1 cellular context compared by ENCODE assay signal in the genomic region with DNA sequence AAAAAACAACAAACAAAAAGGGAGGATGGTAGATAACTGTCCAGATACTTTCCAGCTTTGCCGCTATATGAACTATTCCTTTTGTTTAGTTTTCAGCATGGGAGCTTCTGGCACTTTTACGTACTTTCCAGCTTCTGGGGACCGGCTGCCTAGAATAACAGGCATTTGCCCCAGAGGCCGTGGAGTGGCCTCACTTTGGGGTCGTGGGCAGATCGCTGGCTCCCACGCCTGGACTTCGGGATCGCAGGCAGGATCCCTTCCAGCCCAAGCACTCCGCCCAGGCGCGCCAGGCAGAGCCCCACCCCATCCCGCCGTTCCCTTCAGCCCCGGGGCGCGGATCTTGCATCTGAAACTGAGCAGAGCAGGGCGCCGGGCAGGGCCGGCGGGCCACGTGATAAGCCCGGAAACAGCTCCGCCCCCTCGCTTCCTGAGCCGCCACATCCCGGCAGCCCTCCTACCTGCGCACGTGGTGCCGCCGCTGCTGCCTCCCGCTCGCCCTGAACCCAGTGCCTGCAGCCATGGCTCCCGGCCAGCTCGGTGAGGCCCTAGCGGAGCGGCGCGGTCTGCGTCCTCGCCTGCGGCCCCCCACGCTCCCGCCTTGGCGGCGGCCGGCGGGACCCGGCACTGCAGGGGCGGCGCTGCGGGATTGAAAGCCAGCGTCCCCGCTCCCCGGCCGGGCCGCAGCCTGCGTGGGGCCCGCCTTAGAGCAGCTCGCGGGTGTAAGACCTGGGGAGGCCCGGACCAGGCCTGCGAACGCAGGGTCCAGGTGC.
TF ChIP-seq lines count a peak whose summit lies in the region.

A gene (plus strand): TSS at position 435 of the 770 bp plus-strand sequence. CDS start 84 bp downstream, at position 519.

TF ChIP-seq in HCT116, 20 proteins besides CTCF, POLR2A, EP300 and RAD21 (continued from another document):
- TF ChIP-seq, protein P1, sequence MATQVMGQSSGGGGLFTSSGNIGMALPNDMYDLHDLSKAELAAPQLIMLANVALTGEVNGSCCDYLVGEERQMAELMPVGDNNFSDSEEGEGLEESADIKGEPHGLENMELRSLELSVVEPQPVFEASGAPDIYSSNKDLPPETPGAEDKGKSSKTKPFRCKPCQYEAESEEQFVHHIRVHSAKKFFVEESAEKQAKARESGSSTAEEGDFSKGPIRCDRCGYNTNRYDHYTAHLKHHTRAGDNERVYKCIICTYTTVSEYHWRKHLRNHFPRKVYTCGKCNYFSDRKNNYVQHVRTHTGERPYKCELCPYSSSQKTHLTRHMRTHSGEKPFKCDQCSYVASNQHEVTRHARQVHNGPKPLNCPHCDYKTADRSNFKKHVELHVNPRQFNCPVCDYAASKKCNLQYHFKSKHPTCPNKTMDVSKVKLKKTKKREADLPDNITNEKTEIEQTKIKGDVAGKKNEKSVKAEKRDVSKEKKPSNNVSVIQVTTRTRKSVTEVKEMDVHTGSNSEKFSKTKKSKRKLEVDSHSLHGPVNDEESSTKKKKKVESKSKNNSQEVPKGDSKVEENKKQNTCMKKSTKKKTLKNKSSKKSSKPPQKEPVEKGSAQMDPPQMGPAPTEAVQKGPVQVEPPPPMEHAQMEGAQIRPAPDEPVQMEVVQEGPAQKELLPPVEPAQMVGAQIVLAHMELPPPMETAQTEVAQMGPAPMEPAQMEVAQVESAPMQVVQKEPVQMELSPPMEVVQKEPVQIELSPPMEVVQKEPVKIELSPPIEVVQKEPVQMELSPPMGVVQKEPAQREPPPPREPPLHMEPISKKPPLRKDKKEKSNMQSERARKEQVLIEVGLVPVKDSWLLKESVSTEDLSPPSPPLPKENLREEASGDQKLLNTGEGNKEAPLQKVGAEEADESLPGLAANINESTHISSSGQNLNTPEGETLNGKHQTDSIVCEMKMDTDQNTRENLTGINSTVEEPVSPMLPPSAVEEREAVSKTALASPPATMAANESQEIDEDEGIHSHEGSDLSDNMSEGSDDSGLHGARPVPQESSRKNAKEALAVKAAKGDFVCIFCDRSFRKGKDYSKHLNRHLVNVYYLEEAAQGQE (IDR thresholded peaks at IDR 0.05; ENCODE audit: low read depth) = no peak
- TF ChIP-seq ZNF274 (IDR thresholded peaks at IDR 0.05; ENCODE audit: low read depth, low read length) (no peak), SIN3A (IDR thresholded peaks at IDR 0.05; ENCODE audit: low read depth) (peak; percentile 95), CBX3 (IDR thresholded peaks at IDR 0.05; ENCODE audit: low read depth) (peak; percentile 76), CEBPB (IDR thresholded peaks at IDR 0.05; ENCODE audit: low read depth) (no peak), ZFX (IDR thresholded peaks at IDR 0.05) (peak; percentile 97), SRF (IDR thresholded peaks at IDR 0.05; ENCODE audit: low read depth) (no peak), EGR1 (IDR thresholded peaks at IDR 0.05; ENCODE audit: low read depth) (peak; percentile 84)
- TF ChIP-seq, protein P2, sequence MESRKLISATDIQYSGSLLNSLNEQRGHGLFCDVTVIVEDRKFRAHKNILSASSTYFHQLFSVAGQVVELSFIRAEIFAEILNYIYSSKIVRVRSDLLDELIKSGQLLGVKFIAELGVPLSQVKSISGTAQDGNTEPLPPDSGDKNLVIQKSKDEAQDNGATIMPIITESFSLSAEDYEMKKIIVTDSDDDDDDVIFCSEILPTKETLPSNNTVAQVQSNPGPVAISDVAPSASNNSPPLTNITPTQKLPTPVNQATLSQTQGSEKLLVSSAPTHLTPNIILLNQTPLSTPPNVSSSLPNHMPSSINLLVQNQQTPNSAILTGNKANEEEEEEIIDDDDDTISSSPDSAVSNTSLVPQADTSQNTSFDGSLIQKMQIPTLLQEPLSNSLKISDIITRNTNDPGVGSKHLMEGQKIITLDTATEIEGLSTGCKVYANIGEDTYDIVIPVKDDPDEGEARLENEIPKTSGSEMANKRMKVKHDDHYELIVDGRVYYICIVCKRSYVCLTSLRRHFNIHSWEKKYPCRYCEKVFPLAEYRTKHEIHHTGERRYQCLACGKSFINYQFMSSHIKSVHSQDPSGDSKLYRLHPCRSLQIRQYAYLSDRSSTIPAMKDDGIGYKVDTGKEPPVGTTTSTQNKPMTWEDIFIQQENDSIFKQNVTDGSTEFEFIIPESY (IDR thresholded peaks at IDR 0.05; ENCODE audit: extremely low read depth, insufficient replicate concordance, low read length) = no peak
TF ChIP-seq in HCT116: peak in this region for 10.
